In genomic region chrX:151488677-151489076, GRCh38 we compare ENCODE assay signal across 9 cellular contexts.
A peak's percentile ranks its signal among the peaks of the same experiment; 100 is the strongest.
DNase-seq lines count a peak whose midpoint lies in the region; ATAC-seq and TF ChIP-seq lines count a peak whose summit lies in the region.
"Had no signal": no experiment of that assay in that cellular context is flagged by ENCODE, and none has a peak within 500 bp of the region (broad histone marks: within the 10 kb centered on the region; RNA-seq: fewer than 3 reads in every experiment).

No MANE protein-coding gene starts in this region.

- WGBS in heart right ventricle, 2 donors: 53 to 54% methylated on average over 2 of the region's 2 CpGs

- H3K4me3 Mint-ChIP-seq in CD4-positive, CD25-positive, alpha-beta regulatory T cell: no peak overlapping the region
- no peak overlapping the region for H3K4me3 Mint-ChIP-seq in activated CD4-positive, alpha-beta T cell treated with anti-CD3 and anti-CD28 coated beads, Interleukin-2, amount 10 ng/mL, durations not matched to agents 7 days and 5 days
- H3K4me3 Mint-ChIP-seq: activated naive CD8-positive, alpha-beta T cell treated with anti-CD3 and anti-CD28 coated beads, Interleukin-2, amount 10 ng/mL, durations not matched to agents 7 days and 5 days had no signal

- H3K4me1 ChIP-seq in CD4-positive, CD25-positive, alpha-beta regulatory T cell (ENCODE audit: control insufficient read depth, insufficient read depth, low read length, poor library complexity, severe bottlenecking): no peaks in the 10 kb centered on the region
- H3K4me1 ChIP-seq in Karpas-422 (ENCODE audit: low read length): no peaks in the 10 kb centered on the region
- H3K4me1 ChIP-seq in heart right ventricle: no peaks in the 10 kb centered on the region

- no peaks in the 10 kb centered on the region for H3K27me3 Mint-ChIP-seq in CD4-positive, CD25-positive, alpha-beta regulatory T cell
- H3K27me3 Mint-ChIP-seq in activated CD4-positive, alpha-beta T cell treated with anti-CD3 and anti-CD28 coated beads, Interleukin-2, amount 10 ng/mL, durations not matched to agents 7 days and 5 days: no peaks in the 10 kb centered on the region
- H3K27me3 Mint-ChIP-seq: activated naive CD8-positive, alpha-beta T cell treated with anti-CD3 and anti-CD28 coated beads, Interleukin-2, amount 10 ng/mL, durations not matched to agents 7 days and 5 days had no signal

- H3K9me2 ChIP-seq in Karpas-422 (replicated peaks; ENCODE audit: insufficient read depth, low read length): no peaks in the 10 kb centered on the region

- no peak overlapping the region for H3K27ac ChIP-seq in CD4-positive, CD25-positive, alpha-beta regulatory T cell (ENCODE audit: insufficient read depth, low read length, poor library complexity, severe bottlenecking)
- H3K27ac ChIP-seq in Karpas-422 (ENCODE audit: low read length) (no peak overlapping the region), heart right ventricle (no peak overlapping the region)

- H3K36me3 Mint-ChIP-seq in CD4-positive, CD25-positive, alpha-beta regulatory T cell: no peaks in the 10 kb centered on the region
- no peaks in the 10 kb centered on the region for H3K36me3 Mint-ChIP-seq in activated CD4-positive, alpha-beta T cell treated with anti-CD3 and anti-CD28 coated beads, Interleukin-2, amount 10 ng/mL, durations not matched to agents 7 days and 5 days (ENCODE audit: low read depth)
- H3K36me3 Mint-ChIP-seq: activated naive CD8-positive, alpha-beta T cell treated with anti-CD3 and anti-CD28 coated beads, Interleukin-2, amount 10 ng/mL, durations not matched to agents 7 days and 5 days had no signal

- peaks cover 0 to 2% (median 0%) of the 10 kb centered on the region in 7 donors for H3K9me3 Mint-ChIP-seq in CD4-positive, CD25-positive, alpha-beta regulatory T cell
- H3K9me3 Mint-ChIP-seq in activated CD4-positive, alpha-beta T cell treated with anti-CD3 and anti-CD28 coated beads, Interleukin-2, amount 10 ng/mL, durations not matched to agents 7 days and 5 days: no peaks in the 10 kb centered on the region
- H3K9me3 Mint-ChIP-seq: activated naive CD8-positive, alpha-beta T cell treated with anti-CD3 and anti-CD28 coated beads, Interleukin-2, amount 10 ng/mL, durations not matched to agents 7 days and 5 days had no signal

- no peaks in the 10 kb centered on the region for H3K79me2 ChIP-seq in Karpas-422 (ENCODE audit: low read length)

- no peaks in the 10 kb centered on the region for H3K9me3 ChIP-seq in CD4-positive, CD25-positive, alpha-beta regulatory T cell (ENCODE audit: control insufficient read depth in 2 of 2, low read length in 2 of 2)
- H3K9me3 ChIP-seq in Karpas-422 (ENCODE audit: low read length): no peaks in the 10 kb centered on the region
- no peaks in the 10 kb centered on the region for H3K9me3 ChIP-seq in heart right ventricle

- TF ChIP-seq CTCF in heart right ventricle (IDR thresholded peaks at IDR 0.05): peak in 3 of 9 donors; percentile 10 to 24 (median 12)

- intact Hi-C loops in head of caudate nucleus (cut with DNase I): no loop called here
- intact Hi-C loops in heart right ventricle (cut with DNase I): no loop called here

- H3K27ac Mint-ChIP-seq in CD4-positive, CD25-positive, alpha-beta regulatory T cell: no peak overlapping the region
- H3K27ac Mint-ChIP-seq in activated CD4-positive, alpha-beta T cell treated with anti-CD3 and anti-CD28 coated beads, Interleukin-2, amount 10 ng/mL, durations not matched to agents 7 days and 5 days: no peak overlapping the region
- H3K27ac Mint-ChIP-seq: activated naive CD8-positive, alpha-beta T cell treated with anti-CD3 and anti-CD28 coated beads, Interleukin-2, amount 10 ng/mL, durations not matched to agents 7 days and 5 days had no signal

- no peak for ATAC-seq in CD4-positive, CD25-positive, alpha-beta regulatory T cell (ENCODE audit: low read depth in 2 of 2)
- peak; percentile 88 for ATAC-seq in GM18868 (IDR thresholded peaks at IDR 0.05; ENCODE audit: unreplicated experiment)
- ATAC-seq in GM18520 (IDR thresholded peaks at IDR 0.05; ENCODE audit: unreplicated experiment): no peak
- no peak for ATAC-seq in heart right ventricle

- no peak overlapping the region for H3K9ac ChIP-seq in Karpas-422 (ENCODE audit: low read length)

- no peaks in the 10 kb centered on the region for H3K4me1 Mint-ChIP-seq in CD4-positive, CD25-positive, alpha-beta regulatory T cell
- H3K4me1 Mint-ChIP-seq in activated CD4-positive, alpha-beta T cell treated with anti-CD3 and anti-CD28 coated beads, Interleukin-2, amount 10 ng/mL, durations not matched to agents 7 days and 5 days: no peaks in the 10 kb centered on the region
- H3K4me1 Mint-ChIP-seq: activated naive CD8-positive, alpha-beta T cell treated with anti-CD3 and anti-CD28 coated beads, Interleukin-2, amount 10 ng/mL, durations not matched to agents 7 days and 5 days had no signal

- no peak overlapping the region for H2AFZ ChIP-seq in Karpas-422 (ENCODE audit: low read length)

- CTCF ChIA-PET in activated CD4-positive, alpha-beta T cell treated with anti-CD3 and anti-CD28 coated beads, Interleukin-2, amount 10 ng/mL, durations not matched to agents 7 days and 5 days (lab: Charles Lee): interaction anchor here (0.6 kb wide), 1 partner anchor 717 kb away, joined by 3 read pairs; no protein-coding TSS in a partner anchor

- no peaks in the 10 kb centered on the region for H3K36me3 ChIP-seq in CD4-positive, CD25-positive, alpha-beta regulatory T cell (ENCODE audit: control insufficient read depth, insufficient read depth, low read length)
- H3K36me3 ChIP-seq in Karpas-422 (ENCODE audit: insufficient read depth, low read length) (no peaks in the 10 kb centered on the region), heart right ventricle (no peaks in the 10 kb centered on the region)

- no peaks in the 10 kb centered on the region for H4K20me1 ChIP-seq in Karpas-422 (ENCODE audit: insufficient read depth, low read depth, low read length)

- no peak overlapping the region for H3K4me2 ChIP-seq in Karpas-422 (ENCODE audit: low read depth, low read length, poor library complexity, severe bottlenecking)

- H3K27me3 ChIP-seq in CD4-positive, CD25-positive, alpha-beta regulatory T cell (ENCODE audit: control insufficient read depth, insufficient read depth, low read length): no peaks in the 10 kb centered on the region
- H3K27me3 ChIP-seq in Karpas-422 (ENCODE audit: low read length): no peaks in the 10 kb centered on the region
- H3K27me3 ChIP-seq in heart right ventricle: no peaks in the 10 kb centered on the region

- peak in 2 of 3 donors; percentile 2 to 27 for DNase-seq in CD4-positive, CD25-positive, alpha-beta regulatory T cell
- DNase-seq in Karpas-422 (peak; percentile 72), head of caudate nucleus (no peak), heart right ventricle (no peak)
- peak; percentile 6 for DNase-seq in activated CD4-positive, alpha-beta T cell treated with anti-CD3 and anti-CD28 coated beads, Interleukin-2, amount 10 ng/mL, durations not matched to agents 7 days and 5 days
- DNase-seq in stimulated activated CD4-positive, alpha-beta T cell treated with anti-CD3 and anti-CD28 coated beads, Interleukin-1b, Interleukin-23, amount 100 ng/mL, for 48 hours: peak; percentile 1
- DNase-seq: activated naive CD8-positive, alpha-beta T cell treated with anti-CD3 and anti-CD28 coated beads, Interleukin-2, amount 10 ng/mL, durations not matched to agents 7 days and 5 days had no signal

- no peak overlapping the region for H3K4me3 ChIP-seq in CD4-positive, CD25-positive, alpha-beta regulatory T cell (ENCODE audit: low read depth, low read length)
- H3K4me3 ChIP-seq in Karpas-422 (ENCODE audit: low read length) (no peak overlapping the region), heart right ventricle (no peak overlapping the region)

- POLR2A ChIA-PET in activated CD4-positive, alpha-beta T cell treated with anti-CD3 and anti-CD28 coated beads, Interleukin-2, amount 10 ng/mL, durations not matched to agents 7 days and 5 days (lab: Charles Lee): interaction anchor here (0.5 kb wide), 1 partner anchor 475 kb away, joined by 3 read pairs; no protein-coding TSS in a partner anchor

Comparison
In these comparisons a context has a peak if more than half of its experiments do, and no peak if none do; other contexts are left out.
1. DNase-seq: peak in CD4-positive, CD25-positive, alpha-beta regulatory T cell (2 of 3), Karpas-422 (single experiment), activated CD4-positive, alpha-beta T cell treated with anti-CD3 and anti-CD28 coated beads, Interleukin-2, amount 10 ng/mL, durations not matched to agents 7 days and 5 days (single experiment) and stimulated activated CD4-positive, alpha-beta T cell treated with anti-CD3 and anti-CD28 coated beads, Interleukin-1b, Interleukin-23, amount 100 ng/mL, for 48 hours (single experiment); none in head of caudate nucleus (0 of 42) and heart right ventricle (0 of 2).